In genomic region chr17:64491034-64491860, GRCh38 we compare ENCODE assay signal across 8 cellular contexts. TPM values are rescaled to one million over a fixed set of nuclear protein-coding genes. Genes with fewer than 3 reads are reported as not detected.
DNase-seq lines count a peak whose midpoint lies in the region; TF ChIP-seq lines count a peak whose summit lies in the region.

No MANE protein-coding gene starts in this region.

- H3K27me3 ChIP-seq in Caco-2 (replicated peaks; ENCODE audit: control insufficient read depth, insufficient read depth, low read length), result no peaks in the 10 kb centered on the region
- no peaks in the 10 kb centered on the region for H3K27me3 ChIP-seq in MG63

- H3K4me1 ChIP-seq in Caco-2, result no peaks in the 10 kb centered on the region

- peaks cover 59% of the 10 kb centered on the region for H3K36me3 Mint-ChIP-seq in Caco-2 (ENCODE audit: insufficient read depth, unreplicated experiment)
- peaks cover 52% of the 10 kb centered on the region for H3K36me3 Mint-ChIP-seq in activated CD4-positive, alpha-beta memory T cell treated with anti-CD3 and anti-CD28 coated beads, Interleukin-2, amount 10 ng/mL, durations not matched to agents 7 days and 5 days (ENCODE audit: low read depth)

- H3K36me3 ChIP-seq in Caco-2 (ENCODE audit: control insufficient read depth, insufficient read depth, low read length) (peaks cover 2% of the 10 kb centered on the region; the same call in 1 of the 2 replicates), MG63 (peaks cover 49% of the 10 kb centered on the region)

- POLR2A ChIA-PET in Caco-2 (lab: Charles Lee), result no interaction called here
- POLR2A ChIA-PET in activated CD4-positive, alpha-beta memory T cell treated with anti-CD3 and anti-CD28 coated beads, Interleukin-2, amount 10 ng/mL, durations not matched to agents 7 days and 5 days (lab: Charles Lee), result interaction anchor here (1.1 to 10.2 kb wide), 4 partner anchors 7 to 72 kb away, joined by 4 to 387 read pairs (median 15); partner anchors contain the start of genes CEP95 and DDX5

- intact Hi-C loops in Caco-2 (cut with micrococcal nuclease; ENCODE audit: unreplicated experiment), result loop anchor here (1.0 kb wide), 1 partner anchor 71 kb away; no protein-coding TSS in a partner anchor

- H3K4me3 Mint-ChIP-seq in Caco-2 (ENCODE audit: unreplicated experiment), result no peak overlapping the region
- H3K4me3 Mint-ChIP-seq in activated CD4-positive, alpha-beta memory T cell treated with anti-CD3 and anti-CD28 coated beads, Interleukin-2, amount 10 ng/mL, durations not matched to agents 7 days and 5 days, result no peak overlapping the region

- no TSS peak for BruUV-seq in Caco-2 (replicated peaks; lab: Mats Ljungman, UMichigan)

- H3K27me3 Mint-ChIP-seq in Caco-2 (ENCODE audit: insufficient read depth, unreplicated experiment), result no peaks in the 10 kb centered on the region
- no peaks in the 10 kb centered on the region for H3K27me3 Mint-ChIP-seq in activated CD4-positive, alpha-beta memory T cell treated with anti-CD3 and anti-CD28 coated beads, Interleukin-2, amount 10 ng/mL, durations not matched to agents 7 days and 5 days

- CTCF ChIA-PET in Caco-2 (lab: Charles Lee), result interaction anchor here (0.6 to 2.5 kb wide), 4 partner anchors 9 to 72 kb away, joined by 3 to 29 read pairs (median 4); no protein-coding TSS in a partner anchor
- CTCF ChIA-PET in activated CD4-positive, alpha-beta memory T cell treated with anti-CD3 and anti-CD28 coated beads, Interleukin-2, amount 10 ng/mL, durations not matched to agents 7 days and 5 days (lab: Charles Lee), result interaction anchor here (0.6 to 5.8 kb wide), 27 partner anchors 9 to 245 kb away, joined by 3 to 341 read pairs (median 5); partner anchors contain the start of genes CEP95 and DDX5

- H3K27ac Mint-ChIP-seq in Caco-2 (ENCODE audit: unreplicated experiment), result no peak overlapping the region
- H3K27ac Mint-ChIP-seq in activated CD4-positive, alpha-beta memory T cell treated with anti-CD3 and anti-CD28 coated beads, Interleukin-2, amount 10 ng/mL, durations not matched to agents 7 days and 5 days, result no peak overlapping the region

- TF ChIP-seq CTCF in Caco-2 (IDR thresholded peaks at IDR 0.05; ENCODE audit: insufficient read depth in 1 of 2, low read depth in 1 of 2, low read length in 1 of 2, severe bottlenecking in 1 of 2, unreplicated experiment in 1 of 2) (peak; percentile 41 to 59), fibroblast of pulmonary artery (IDR thresholded peaks at IDR 0.05; ENCODE audit: low read length, missing control alignments) (peak; percentile 81)

- DNase-seq in Caco-2 (peak in 1 of 2 experiments; percentile 51), MG63 (peak; percentile 17), fibroblast of pulmonary artery (ENCODE audit: low read depth) (peak; percentile 74), cerebellar cortex (ENCODE audit: low spot score) (no peak), AG08395 (ENCODE audit: low spot score) (no peak), C1 segment of cervical spinal cord (lab: John Stamatoyannopoulos, UW) (no peak)
- peak; percentile 73 for DNase-seq in activated CD4-positive, alpha-beta memory T cell treated with anti-CD3 and anti-CD28 coated beads, Interleukin-2, amount 10 ng/mL, durations not matched to agents 7 days and 5 days
- DNase-seq in stimulated activated CD4-positive, alpha-beta T cell treated with anti-CD3 and anti-CD28 coated beads, Interleukin-15, amount 100 ng/mL, for 48 hours (ENCODE audit: low read depth in 2 of 2), result peak; percentile 24 to 45

- H3K4me3 ChIP-seq in Caco-2 (ENCODE audit: low read depth, low read length) (no peak overlapping the region), MG63 (no peak overlapping the region), fibroblast of pulmonary artery (replicated peaks; ENCODE audit: low read depth, low read length) (no peak overlapping the region)

- H3K9me3 Mint-ChIP-seq in Caco-2 (ENCODE audit: unreplicated experiment), result no peaks in the 10 kb centered on the region
- no peaks in the 10 kb centered on the region for H3K9me3 Mint-ChIP-seq in activated CD4-positive, alpha-beta memory T cell treated with anti-CD3 and anti-CD28 coated beads, Interleukin-2, amount 10 ng/mL, durations not matched to agents 7 days and 5 days

- H3K9me3 ChIP-seq in Caco-2 (no peaks in the 10 kb centered on the region), MG63 (no peaks in the 10 kb centered on the region)

- peaks cover 11% of the 10 kb centered on the region for H3K4me1 Mint-ChIP-seq in Caco-2 (ENCODE audit: low read depth, unreplicated experiment)
- peaks cover 42% of the 10 kb centered on the region for H3K4me1 Mint-ChIP-seq in activated CD4-positive, alpha-beta memory T cell treated with anti-CD3 and anti-CD28 coated beads, Interleukin-2, amount 10 ng/mL, durations not matched to agents 7 days and 5 days

RNA-seq across cellular contexts. Expression of gene POLG2, which starts 5.6 kb away (rescaled TPM):
- 28.9 and 32.9 TPM in 2 replicates for total RNA-seq in Caco-2 (2022)
- total RNA-seq in MG63 (2014; rRNA removed; shearing (Covaris generic); ENCODE audit: low replicate concordance), result 2.8 and 10.4 TPM in 2 replicates
- total RNA-seq in activated CD4-positive, alpha-beta memory T cell treated with anti-CD3 and anti-CD28 coated beads, Interleukin-2, amount 10 ng/mL, durations not matched to agents 7 days and 5 days, result 10 to 100 TPM; 34.7 to 35.2 TPM

RNA-seq across cellular contexts. Expression of gene DDX5, which starts 14.8 kb away (rescaled TPM):
- total RNA-seq in Caco-2 (2022), result 648 and 667 TPM in 2 replicates
- 420 and 1,383 TPM in 2 replicates for total RNA-seq in MG63 (2014; rRNA removed; shearing (Covaris generic); ENCODE audit: low replicate concordance)
- total RNA-seq in activated CD4-positive, alpha-beta memory T cell treated with anti-CD3 and anti-CD28 coated beads, Interleukin-2, amount 10 ng/mL, durations not matched to agents 7 days and 5 days, result 100 to 1,000 TPM; 713 to 732 TPM

RNA-seq across cellular contexts. Expression of gene CEP95, which starts 15.5 kb away (rescaled TPM):
- 63.6 and 69.4 TPM in 2 replicates for total RNA-seq in Caco-2 (2022)
- total RNA-seq in MG63 (2014; rRNA removed; shearing (Covaris generic); ENCODE audit: low replicate concordance), result 9.1 and 17.7 TPM in 2 replicates
- total RNA-seq in activated CD4-positive, alpha-beta memory T cell treated with anti-CD3 and anti-CD28 coated beads, Interleukin-2, amount 10 ng/mL, durations not matched to agents 7 days and 5 days, result 10 to 100 TPM; 47.7 to 48.5 TPM

RNA-seq across cellular contexts. Expression of gene MILR1, which starts 42.3 kb away (rescaled TPM):
- total RNA-seq in Caco-2 (2022), result not detected in 2 replicates
- total RNA-seq in MG63 (2014; rRNA removed; shearing (Covaris generic); ENCODE audit: low replicate concordance), result 5.6 and 19.0 TPM in 2 replicates
- under 1 TPM; 0.35 to 0.80 TPM for total RNA-seq in activated CD4-positive, alpha-beta memory T cell treated with anti-CD3 and anti-CD28 coated beads, Interleukin-2, amount 10 ng/mL, durations not matched to agents 7 days and 5 days

Comparison
In these comparisons a context has a peak if more than half of its experiments do, and no peak if none do; other contexts are left out.
1. DNase-seq: peak in MG63 (single experiment), activated CD4-positive, alpha-beta memory T cell treated with anti-CD3 and anti-CD28 coated beads, Interleukin-2, amount 10 ng/mL, durations not matched to agents 7 days and 5 days (single experiment), fibroblast of pulmonary artery (single experiment) and stimulated activated CD4-positive, alpha-beta T cell treated with anti-CD3 and anti-CD28 coated beads, Interleukin-15, amount 100 ng/mL, for 48 hours (2 of 2); none in cerebellar cortex (single experiment), AG08395 (single experiment) and C1 segment of cervical spinal cord (0 of 14).